Comparison of ENCODE assay signal across 28 cellular contexts in genomic region chr22:36758792-36759271, GRCh38. TPM values are rescaled to one million over a fixed set of nuclear protein-coding genes. Genes with fewer than 3 reads are reported as not detected.
DNase-seq lines count a peak whose midpoint lies in the region; ATAC-seq and TF ChIP-seq lines count a peak whose summit lies in the region.
"Had no signal": no experiment of that assay in that cellular context is flagged by ENCODE, and none has a peak within 500 bp of the region (broad histone marks: within the 10 kb centered on the region; RNA-seq: fewer than 3 reads in every experiment).

No MANE protein-coding gene starts in this region.

- TF ChIP-seq POLR2A in erythroblast (IDR thresholded peaks at IDR 0.05; ENCODE audit: low read length): no peak

- no peaks in the 10 kb centered on the region for H3K9me3 Mint-ChIP-seq in chondrocyte (ENCODE audit: low read depth)
- H3K9me3 Mint-ChIP-seq in type B pancreatic cell: no peaks in the 10 kb centered on the region
- H3K9me3 Mint-ChIP-seq in CD14-positive monocyte: peaks cover 0 to 2% (median 0%) of the 10 kb centered on the region in 7 donors
- H3K9me3 Mint-ChIP-seq: CD8-positive, alpha-beta memory T cell had no signal

- no peak overlapping the region for H3K14ac ChIP-seq in neuronal stem cell (ENCODE audit: low read length)

- H3K27me3 ChIP-seq in neuronal stem cell (ENCODE audit: control insufficient read depth in 3 of 3, insufficient read depth in 3 of 3, low read depth in 1 of 3, low read length in 3 of 3): peaks cover 0 to 8% (median 0%) of the 10 kb centered on the region in 3 experiments

- peak; percentile 9 for DNase-seq in activated CD8-positive, alpha-beta memory T cell treated with anti-CD3 and anti-CD28 coated beads, Interleukin-2, amount 50 U/mL, for 4 hours
- DNase-seq in activated CD8-positive, alpha-beta memory T cell treated with anti-CD3 and anti-CD28 coated beads, Interleukin-2, amount 50 U/mL, for 48 hours: no peak
- DNase-seq in chondrocyte (ENCODE audit: low spot score) (peak; percentile 68), neuronal stem cell (ENCODE audit: low spot score) (no peak), type B pancreatic cell (ENCODE audit: extremely low spot score, unreplicated experiment) (peak; percentile 53), CD14-positive monocyte (ENCODE audit: low spot score) (no peak), erythroblast (lab: John Stamatoyannopoulos, UW) (no peak)
- DNase-seq: ACHN; C1 segment of cervical spinal cord; Calu3; CD8-positive, alpha-beta memory T cell; DMS153; GM23248; HCEC 1CT; Kasumi-1; NCI-H1048; NCI-H1436; NCI-H187 treated with DMSO at 0.1 percent for 48 hours; NCI-H2107; NCI-H446 treated with DMSO at 0.1 percent for 48 hours; NCI-H526 treated with DMSO at 0.1 percent for 48 hours; OCI-M1; Right ventricle myocardium superior had no signal

- no peak overlapping the region for H2AK5ac ChIP-seq in neuronal stem cell (ENCODE audit: low read depth, low read length)

- no CpG with 5 or more reads among the region's 15 CpGs for WGBS in neuronal stem cell (ENCODE audit: extremely low coverage in 2 of 2, insufficient read length in 2 of 2, insufficient replicate concordance in 1 of 2), 2 donors

- no peaks in the 10 kb centered on the region for H3K9me3 ChIP-seq in neuronal stem cell (replicated peaks in 1 of 2; ENCODE audit: control insufficient read depth in 2 of 2, insufficient read depth in 1 of 2, low read depth in 1 of 2, low read length in 2 of 2)

- H2BK12ac ChIP-seq in neuronal stem cell (ENCODE audit: low read length): no peak overlapping the region

- no peak overlapping the region for H2BK15ac ChIP-seq in neuronal stem cell (ENCODE audit: low read length)

- H3K36me3 Mint-ChIP-seq in chondrocyte (ENCODE audit: low read depth): peaks cover 4% of the 10 kb centered on the region
- H3K36me3 Mint-ChIP-seq in type B pancreatic cell: peaks cover 3% of the 10 kb centered on the region
- H3K36me3 Mint-ChIP-seq in CD14-positive monocyte: peaks cover 13 to 23% of the 10 kb centered on the region in 2 donors

- H3K4me3 ChIP-seq in neuronal stem cell (ENCODE audit: low read length in 2 of 2): no peak overlapping the region
- H3K4me3 ChIP-seq: GM23248 had no signal

- H3K4me3 Mint-ChIP-seq in chondrocyte (ENCODE audit: unreplicated experiment) (no peak overlapping the region), type B pancreatic cell (no peak overlapping the region), CD14-positive monocyte (no peak overlapping the region)
- H3K4me3 Mint-ChIP-seq: CD8-positive, alpha-beta memory T cell had no signal

- H3K4me2 ChIP-seq in neuronal stem cell (ENCODE audit: insufficient read depth, low read length, poor library complexity, severe bottlenecking): no peak overlapping the region

- H2BK120ac ChIP-seq in neuronal stem cell (ENCODE audit: low read depth, low read length): no peak overlapping the region

- H3K27ac Mint-ChIP-seq in chondrocyte (ENCODE audit: unreplicated experiment) (no peak overlapping the region), type B pancreatic cell (no peak overlapping the region), CD14-positive monocyte (peak overlapping the region in 2 of 7 donors; percentile 45 to 53)

- no peak overlapping the region for H3K27ac ChIP-seq in neuronal stem cell (replicated peaks; ENCODE audit: low read length)
- H3K27ac ChIP-seq: 22Rv1, GM23248 had no signal

- H3K9ac ChIP-seq in neuronal stem cell (ENCODE audit: low read depth, low read length, poor library complexity): no peak overlapping the region
- H3K9ac ChIP-seq: GM23248 had no signal

- no peaks in the 10 kb centered on the region for H3K4me1 ChIP-seq in neuronal stem cell (ENCODE audit: control insufficient read depth in 2 of 2, insufficient read depth in 1 of 2, low read depth in 1 of 2, low read length in 2 of 2)

- H3K4ac ChIP-seq in neuronal stem cell (ENCODE audit: low read length): no peak overlapping the region

- H2BK5ac ChIP-seq in neuronal stem cell (ENCODE audit: low read length): no peak overlapping the region

- H4K8ac ChIP-seq in neuronal stem cell (ENCODE audit: low read depth, low read length): no peak overlapping the region

- H3K4me1 Mint-ChIP-seq in chondrocyte (ENCODE audit: low read depth) (peaks cover 9% of the 10 kb centered on the region), type B pancreatic cell (ENCODE audit: unreplicated experiment) (no peaks in the 10 kb centered on the region), CD14-positive monocyte (peaks cover 9% of the 10 kb centered on the region)

- H2AFZ ChIP-seq in neuronal stem cell (ENCODE audit: low read length): no peak overlapping the region
- H2AFZ ChIP-seq: GM23248 had no signal

- peaks cover 2% of the 10 kb centered on the region for H3K79me1 ChIP-seq in neuronal stem cell (ENCODE audit: low read depth, low read length)

- peak overlapping the region; percentile 18 for H3K18ac ChIP-seq in neuronal stem cell (ENCODE audit: low read length)

- intact Hi-C loops in CD14-positive monocyte (cut with micrococcal nuclease): no loop called here

- no peak for ATAC-seq in HG03025 (IDR thresholded peaks at IDR 0.05; ENCODE audit: low FRiP score, unreplicated experiment)

- H4K91ac ChIP-seq in neuronal stem cell (ENCODE audit: low read depth, low read length, poor library complexity): no peak overlapping the region

- H3K23ac ChIP-seq in neuronal stem cell (ENCODE audit: low read depth, low read length, poor library complexity): no peak overlapping the region

- H3K36me3 ChIP-seq in neuronal stem cell (replicated peaks in 1 of 2; ENCODE audit: control insufficient read depth in 2 of 2, insufficient read depth in 2 of 2, low read length in 2 of 2): peaks cover 14 to 34% of the 10 kb centered on the region in 2 donors

- H3K27me3 Mint-ChIP-seq in chondrocyte (ENCODE audit: low read depth): peaks cover 13% of the 10 kb centered on the region
- peaks cover 13% of the 10 kb centered on the region for H3K27me3 Mint-ChIP-seq in type B pancreatic cell
- H3K27me3 Mint-ChIP-seq in CD14-positive monocyte (ENCODE audit: low read depth in 3 of 3): peaks cover 9 to 21% (median 10%) of the 10 kb centered on the region in 3 donors

- TF ChIP-seq CTCF in chondrocyte (IDR thresholded peaks at IDR 0.05) (no peak), type B pancreatic cell (conservative IDR thresholded peaks at IDR 0.05) (no peak), CD14-positive monocyte (IDR thresholded peaks at IDR 0.05) (no peak)

RNA-seq across cellular contexts. Expression of gene IFT27, which starts 17.1 kb away (rescaled TPM):
- total RNA-seq in chondrocyte: 23.0 to 31.4 TPM (median 24.4 TPM) in 3 replicates
- polyA plus RNA-seq in neuronal stem cell (2013, experiment 1 of 2): 57.3 TPM
- polyA plus RNA-seq in neuronal stem cell (2013, experiment 2 of 2): 56.3 TPM
- total RNA-seq in type B pancreatic cell (ENCODE audit: low replicate concordance): 35.4 and 46.6 TPM in 2 replicates
- 10 to 100 TPM; 12.5 to 14.6 TPM for polyA plus RNA-seq in CD14-positive monocyte

RNA-seq across cellular contexts. Expression of gene CACNG2, which starts 55.3 kb away (rescaled TPM):
- total RNA-seq in chondrocyte (not detected in 3 replicates), type B pancreatic cell (ENCODE audit: low replicate concordance) (not detected in 2 replicates)
- not detected for polyA plus RNA-seq in neuronal stem cell (2013, experiment 1 of 2)
- not detected for polyA plus RNA-seq in neuronal stem cell (2013, experiment 2 of 2)
- polyA plus RNA-seq in CD14-positive monocyte: not detected
- total RNA-seq: Calu3; CD8-positive, alpha-beta memory T cell; Daoy; GM23248; MCF 10A; Right ventricle myocardium superior; SK-MEL-5 had no signal
- polyA plus RNA-seq: CD8-positive, alpha-beta memory T cell; GM23248 had no signal

RNA-seq across cellular contexts. Expression of gene PVALB, which starts 58.0 kb away (rescaled TPM):
- total RNA-seq in chondrocyte (not detected in 3 replicates), type B pancreatic cell (ENCODE audit: low replicate concordance) (0.75 TPM in 1 of 2 replicates, not detected in the other)
- polyA plus RNA-seq in neuronal stem cell (2013, experiment 1 of 2): 7.0 TPM
- polyA plus RNA-seq in neuronal stem cell (2013, experiment 2 of 2): 5.6 TPM
- polyA plus RNA-seq in CD14-positive monocyte: under 1 TPM in 1 of 2 donors, not detected in 1; 0.65 TPM
- total RNA-seq: Calu3; CD8-positive, alpha-beta memory T cell; Daoy; GM23248; MCF 10A; Right ventricle myocardium superior; SK-MEL-5 had no signal
- polyA plus RNA-seq: CD8-positive, alpha-beta memory T cell; GM23248 had no signal

Comparison
In these comparisons a context has a peak if more than half of its experiments do, and no peak if none do; other contexts are left out.
1. DNase-seq: peak in activated CD8-positive, alpha-beta memory T cell treated with anti-CD3 and anti-CD28 coated beads, Interleukin-2, amount 50 U/mL, for 4 hours (single experiment), chondrocyte (single experiment) and type B pancreatic cell (single experiment); none in activated CD8-positive, alpha-beta memory T cell treated with anti-CD3 and anti-CD28 coated beads, Interleukin-2, amount 50 U/mL, for 48 hours (single experiment), neuronal stem cell (single experiment), CD14-positive monocyte (single experiment) and erythroblast (0 of 2).